Comparison of ENCODE assay signal across 21 cellular contexts in the genomic region with DNA sequence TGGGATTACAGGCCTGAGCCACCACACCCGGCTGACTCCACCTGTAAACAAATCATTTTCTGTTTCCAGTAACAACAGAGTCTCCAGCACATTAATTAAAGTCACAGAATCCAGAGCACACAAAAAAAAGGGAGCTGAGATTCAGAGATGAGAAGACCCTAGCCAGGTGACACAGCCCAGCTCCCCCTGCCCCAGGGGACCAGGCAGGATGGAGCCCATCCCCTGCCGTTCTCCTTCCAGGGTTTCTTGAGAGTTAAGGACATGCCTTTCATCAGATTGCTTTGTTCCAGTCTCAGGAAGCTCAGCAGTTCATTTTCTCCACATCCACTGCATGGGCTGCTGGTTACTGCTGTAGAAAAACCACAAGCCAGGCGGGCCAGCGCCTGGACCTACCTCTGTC.
A peak's percentile ranks its signal among the peaks of the same experiment; 100 is the strongest.
DNase-seq lines count a peak whose midpoint lies in the region; ATAC-seq and TF ChIP-seq lines count a peak whose summit lies in the region.
"Had no signal": no experiment of that assay in that cellular context is flagged by ENCODE, and none has a peak within 500 bp of the region (broad histone marks: within the 10 kb centered on the region; RNA-seq: fewer than 3 reads in every experiment).

No MANE protein-coding gene starts in this region.

- H3K4me3 Mint-ChIP-seq in chondrocyte (ENCODE audit: unreplicated experiment), result no peak overlapping the region
- H3K4me3 Mint-ChIP-seq: activated CD4-positive, alpha-beta T cell treated with anti-CD3 and anti-CD28 coated beads for 36 hours; activated T-cell treated with anti-CD3 and anti-CD28 coated beads, Interleukin-2, amount 50 U/mL, for 4 hours; naive B cell; stimulated activated effector memory CD8-positive, alpha-beta T cell treated with anti-CD3 and anti-CD28 coated beads, Interleukin-12 subunit alpha, Interleukin-12 subunit beta, amount 100 ng/mL, for 72 hours had no signal

- DNase-seq in COR-L47 (lab: John Stamatoyannopoulos, UW), result peak; percentile 69
- DNase-seq in NCI-H1105 treated with DMSO at 0.1 percent for 48 hours (lab: John Stamatoyannopoulos, UW), result peak; percentile 60
- DNase-seq in NCI-H2171 (lab: John Stamatoyannopoulos, UW), result peak; percentile 32
- peak; percentile 13 for DNase-seq in chondrocyte (ENCODE audit: low spot score)
- no peak for DNase-seq in OCI-M1 (lab: John Stamatoyannopoulos, UW)
- no peak for DNase-seq in midbrain (lab: John Stamatoyannopoulos, UW)
- DNase-seq: activated CD4-positive, alpha-beta T cell treated with anti-CD3 and anti-CD28 coated beads for 36 hours; activated T-cell treated with anti-CD3 and anti-CD28 coated beads, Interleukin-2, amount 50 U/mL, for 4 hours; body of pancreas; C1 segment of cervical spinal cord; effector memory CD4-positive, alpha-beta T cell; esophagus squamous epithelium; left colon; naive B cell; NCI-H446; retina; SJCRH30; stimulated activated CD4-positive, alpha-beta T cell treated with anti-CD3 and anti-CD28 coated beads, Interleukin-2, amount 100 ng/mL, for 48 hours; substantia nigra had no signal

- no peak for TF ChIP-seq CTCF in chondrocyte (IDR thresholded peaks at IDR 0.05)

- no peaks in the 10 kb centered on the region for H3K36me3 Mint-ChIP-seq in chondrocyte (ENCODE audit: low read depth)
- H3K36me3 Mint-ChIP-seq: naive B cell; stimulated activated effector memory CD8-positive, alpha-beta T cell treated with anti-CD3 and anti-CD28 coated beads, Interleukin-12 subunit alpha, Interleukin-12 subunit beta, amount 100 ng/mL, for 72 hours had no signal

- H3K4me1 Mint-ChIP-seq in chondrocyte (ENCODE audit: low read depth), result no peaks in the 10 kb centered on the region
- H3K4me1 Mint-ChIP-seq: activated CD4-positive, alpha-beta T cell treated with anti-CD3 and anti-CD28 coated beads for 36 hours; naive B cell; stimulated activated effector memory CD8-positive, alpha-beta T cell treated with anti-CD3 and anti-CD28 coated beads, Interleukin-12 subunit alpha, Interleukin-12 subunit beta, amount 100 ng/mL, for 72 hours had no signal

- no peak for ATAC-seq in GM21423 (IDR thresholded peaks at IDR 0.05; ENCODE audit: unreplicated experiment)
- ATAC-seq: activated CD4-positive, alpha-beta T cell treated with anti-CD3 and anti-CD28 coated beads for 36 hours; activated T-cell treated with anti-CD3 and anti-CD28 coated beads, Interleukin-2, amount 50 U/mL, for 4 hours; body of pancreas; stimulated activated effector memory CD8-positive, alpha-beta T cell treated with anti-CD3 and anti-CD28 coated beads, Interleukin-12 subunit alpha, Interleukin-12 subunit beta, amount 100 ng/mL, for 72 hours had no signal

- H3K9me3 Mint-ChIP-seq in chondrocyte (ENCODE audit: low read depth), result peaks cover 5% of the 10 kb centered on the region
- H3K9me3 Mint-ChIP-seq: activated T-cell treated with anti-CD3 and anti-CD28 coated beads, Interleukin-2, amount 50 U/mL, for 4 hours; stimulated activated effector memory CD8-positive, alpha-beta T cell treated with anti-CD3 and anti-CD28 coated beads, Interleukin-12 subunit alpha, Interleukin-12 subunit beta, amount 100 ng/mL, for 72 hours had no signal

- H3K27ac Mint-ChIP-seq in chondrocyte (ENCODE audit: unreplicated experiment), result no peak overlapping the region
- H3K27ac Mint-ChIP-seq: activated CD4-positive, alpha-beta T cell treated with anti-CD3 and anti-CD28 coated beads for 36 hours; naive B cell; stimulated activated effector memory CD8-positive, alpha-beta T cell treated with anti-CD3 and anti-CD28 coated beads, Interleukin-12 subunit alpha, Interleukin-12 subunit beta, amount 100 ng/mL, for 72 hours had no signal

- H3K27me3 Mint-ChIP-seq in chondrocyte (ENCODE audit: low read depth), result peaks cover 14% of the 10 kb centered on the region
- H3K27me3 Mint-ChIP-seq: activated CD4-positive, alpha-beta T cell treated with anti-CD3 and anti-CD28 coated beads for 36 hours had no signal

Comparison
In these comparisons a context has a peak if more than half of its experiments do, and no peak if none do; other contexts are left out.
1. DNase-seq: peak in COR-L47 (single experiment), NCI-H1105 treated with DMSO at 0.1 percent for 48 hours (single experiment), NCI-H2171 (single experiment) and chondrocyte (single experiment); none in OCI-M1 (single experiment) and midbrain (single experiment).